Comparison of ENCODE assay signal across 2 cellular contexts in the genomic region with DNA sequence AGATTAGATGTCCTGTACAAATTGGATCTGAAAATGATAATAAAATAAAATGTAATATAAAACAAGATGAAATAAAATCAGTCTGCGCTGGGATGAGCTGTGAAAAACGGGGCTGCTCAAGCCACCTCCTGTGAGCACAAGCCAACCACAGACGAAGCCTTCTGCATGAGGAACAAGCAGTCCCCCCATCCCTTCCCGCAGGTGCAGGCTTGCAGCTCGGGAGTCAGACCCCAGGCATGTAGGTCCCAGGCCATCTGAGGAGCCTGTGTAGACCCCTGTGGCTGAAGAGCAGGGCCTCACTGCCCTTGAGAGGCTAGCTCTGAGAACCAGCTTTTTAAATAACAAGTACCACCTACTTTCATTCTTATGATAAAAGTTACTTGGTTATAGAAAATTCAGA.
TF ChIP-seq lines count a peak whose summit lies in the region.

No MANE protein-coding gene starts in this region.

TF ChIP-seq in liver, 16 proteins besides CTCF, POLR2A, EP300 and RAD21 (continued from another document):
- TF ChIP-seq, protein P1, sequence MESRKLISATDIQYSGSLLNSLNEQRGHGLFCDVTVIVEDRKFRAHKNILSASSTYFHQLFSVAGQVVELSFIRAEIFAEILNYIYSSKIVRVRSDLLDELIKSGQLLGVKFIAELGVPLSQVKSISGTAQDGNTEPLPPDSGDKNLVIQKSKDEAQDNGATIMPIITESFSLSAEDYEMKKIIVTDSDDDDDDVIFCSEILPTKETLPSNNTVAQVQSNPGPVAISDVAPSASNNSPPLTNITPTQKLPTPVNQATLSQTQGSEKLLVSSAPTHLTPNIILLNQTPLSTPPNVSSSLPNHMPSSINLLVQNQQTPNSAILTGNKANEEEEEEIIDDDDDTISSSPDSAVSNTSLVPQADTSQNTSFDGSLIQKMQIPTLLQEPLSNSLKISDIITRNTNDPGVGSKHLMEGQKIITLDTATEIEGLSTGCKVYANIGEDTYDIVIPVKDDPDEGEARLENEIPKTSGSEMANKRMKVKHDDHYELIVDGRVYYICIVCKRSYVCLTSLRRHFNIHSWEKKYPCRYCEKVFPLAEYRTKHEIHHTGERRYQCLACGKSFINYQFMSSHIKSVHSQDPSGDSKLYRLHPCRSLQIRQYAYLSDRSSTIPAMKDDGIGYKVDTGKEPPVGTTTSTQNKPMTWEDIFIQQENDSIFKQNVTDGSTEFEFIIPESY (IDR thresholded peaks at IDR 0.05): no peak
- TF ChIP-seq, protein P2, sequence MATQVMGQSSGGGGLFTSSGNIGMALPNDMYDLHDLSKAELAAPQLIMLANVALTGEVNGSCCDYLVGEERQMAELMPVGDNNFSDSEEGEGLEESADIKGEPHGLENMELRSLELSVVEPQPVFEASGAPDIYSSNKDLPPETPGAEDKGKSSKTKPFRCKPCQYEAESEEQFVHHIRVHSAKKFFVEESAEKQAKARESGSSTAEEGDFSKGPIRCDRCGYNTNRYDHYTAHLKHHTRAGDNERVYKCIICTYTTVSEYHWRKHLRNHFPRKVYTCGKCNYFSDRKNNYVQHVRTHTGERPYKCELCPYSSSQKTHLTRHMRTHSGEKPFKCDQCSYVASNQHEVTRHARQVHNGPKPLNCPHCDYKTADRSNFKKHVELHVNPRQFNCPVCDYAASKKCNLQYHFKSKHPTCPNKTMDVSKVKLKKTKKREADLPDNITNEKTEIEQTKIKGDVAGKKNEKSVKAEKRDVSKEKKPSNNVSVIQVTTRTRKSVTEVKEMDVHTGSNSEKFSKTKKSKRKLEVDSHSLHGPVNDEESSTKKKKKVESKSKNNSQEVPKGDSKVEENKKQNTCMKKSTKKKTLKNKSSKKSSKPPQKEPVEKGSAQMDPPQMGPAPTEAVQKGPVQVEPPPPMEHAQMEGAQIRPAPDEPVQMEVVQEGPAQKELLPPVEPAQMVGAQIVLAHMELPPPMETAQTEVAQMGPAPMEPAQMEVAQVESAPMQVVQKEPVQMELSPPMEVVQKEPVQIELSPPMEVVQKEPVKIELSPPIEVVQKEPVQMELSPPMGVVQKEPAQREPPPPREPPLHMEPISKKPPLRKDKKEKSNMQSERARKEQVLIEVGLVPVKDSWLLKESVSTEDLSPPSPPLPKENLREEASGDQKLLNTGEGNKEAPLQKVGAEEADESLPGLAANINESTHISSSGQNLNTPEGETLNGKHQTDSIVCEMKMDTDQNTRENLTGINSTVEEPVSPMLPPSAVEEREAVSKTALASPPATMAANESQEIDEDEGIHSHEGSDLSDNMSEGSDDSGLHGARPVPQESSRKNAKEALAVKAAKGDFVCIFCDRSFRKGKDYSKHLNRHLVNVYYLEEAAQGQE (IDR thresholded peaks at IDR 0.05): no peak
- TF ChIP-seq FOXA2 (IDR thresholded peaks at IDR 0.05) (no peak), EGR1 (IDR thresholded peaks at IDR 0.05; ENCODE audit: low read depth in 2 of 2) (no peak), GABPA (IDR thresholded peaks at IDR 0.05 in 1 of 2, conservative IDR thresholded peaks at IDR 0.05 in 1 of 2) (no peak), YY1 (IDR thresholded peaks at IDR 0.05) (no peak), NR2F2 (IDR thresholded peaks at IDR 0.05) (no peak), SP1 (IDR thresholded peaks at IDR 0.05) (no peak), TAF1 (conservative IDR thresholded peaks at IDR 0.05) (no peak), HNF4G (IDR thresholded peaks at IDR 0.05) (no peak), JUND (IDR thresholded peaks at IDR 0.05) (no peak), FOXA1 (IDR thresholded peaks at IDR 0.05) (no peak)
- TF ChIP-seq, protein P3, sequence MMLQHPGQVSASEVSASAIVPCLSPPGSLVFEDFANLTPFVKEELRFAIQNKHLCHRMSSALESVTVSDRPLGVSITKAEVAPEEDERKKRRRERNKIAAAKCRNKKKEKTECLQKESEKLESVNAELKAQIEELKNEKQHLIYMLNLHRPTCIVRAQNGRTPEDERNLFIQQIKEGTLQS (IDR thresholded peaks at IDR 0.05): no peak
- TF ChIP-seq, protein P4, sequence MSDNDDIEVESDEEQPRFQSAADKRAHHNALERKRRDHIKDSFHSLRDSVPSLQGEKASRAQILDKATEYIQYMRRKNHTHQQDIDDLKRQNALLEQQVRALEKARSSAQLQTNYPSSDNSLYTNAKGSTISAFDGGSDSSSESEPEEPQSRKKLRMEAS (IDR thresholded peaks at IDR 0.05): no peak

TF ChIP-seq in HepG2, 621 proteins besides CTCF, POLR2A, EP300 and RAD21 (continued from another document):
- TF ChIP-seq, protein P5, sequence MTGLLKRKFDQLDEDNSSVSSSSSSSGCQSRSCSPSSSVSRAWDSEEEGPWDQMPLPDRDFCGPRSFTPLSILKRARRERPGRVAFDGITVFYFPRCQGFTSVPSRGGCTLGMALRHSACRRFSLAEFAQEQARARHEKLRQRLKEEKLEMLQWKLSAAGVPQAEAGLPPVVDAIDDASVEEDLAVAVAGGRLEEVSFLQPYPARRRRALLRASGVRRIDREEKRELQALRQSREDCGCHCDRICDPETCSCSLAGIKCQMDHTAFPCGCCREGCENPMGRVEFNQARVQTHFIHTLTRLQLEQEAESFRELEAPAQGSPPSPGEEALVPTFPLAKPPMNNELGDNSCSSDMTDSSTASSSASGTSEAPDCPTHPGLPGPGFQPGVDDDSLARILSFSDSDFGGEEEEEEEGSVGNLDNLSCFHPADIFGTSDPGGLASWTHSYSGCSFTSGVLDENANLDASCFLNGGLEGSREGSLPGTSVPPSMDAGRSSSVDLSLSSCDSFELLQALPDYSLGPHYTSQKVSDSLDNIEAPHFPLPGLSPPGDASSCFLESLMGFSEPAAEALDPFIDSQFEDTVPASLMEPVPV (CRISPR knock-in tag; IDR thresholded peaks at IDR 0.05): no peak
- TF ChIP-seq, protein P6, sequence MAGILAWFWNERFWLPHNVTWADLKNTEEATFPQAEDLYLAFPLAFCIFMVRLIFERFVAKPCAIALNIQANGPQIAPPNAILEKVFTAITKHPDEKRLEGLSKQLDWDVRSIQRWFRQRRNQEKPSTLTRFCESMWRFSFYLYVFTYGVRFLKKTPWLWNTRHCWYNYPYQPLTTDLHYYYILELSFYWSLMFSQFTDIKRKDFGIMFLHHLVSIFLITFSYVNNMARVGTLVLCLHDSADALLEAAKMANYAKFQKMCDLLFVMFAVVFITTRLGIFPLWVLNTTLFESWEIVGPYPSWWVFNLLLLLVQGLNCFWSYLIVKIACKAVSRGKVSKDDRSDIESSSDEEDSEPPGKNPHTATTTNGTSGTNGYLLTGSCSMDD (CRISPR knock-in tag; IDR thresholded peaks at IDR 0.05): no peak
- TF ChIP-seq HMG20A (CRISPR knock-in tag; IDR thresholded peaks at IDR 0.05; ENCODE audit: borderline replicate concordance): no peak
- no peak for TF ChIP-seq ZNF430 (CRISPR knock-in tag; IDR thresholded peaks at IDR 0.05)
- TF ChIP-seq, protein P7, sequence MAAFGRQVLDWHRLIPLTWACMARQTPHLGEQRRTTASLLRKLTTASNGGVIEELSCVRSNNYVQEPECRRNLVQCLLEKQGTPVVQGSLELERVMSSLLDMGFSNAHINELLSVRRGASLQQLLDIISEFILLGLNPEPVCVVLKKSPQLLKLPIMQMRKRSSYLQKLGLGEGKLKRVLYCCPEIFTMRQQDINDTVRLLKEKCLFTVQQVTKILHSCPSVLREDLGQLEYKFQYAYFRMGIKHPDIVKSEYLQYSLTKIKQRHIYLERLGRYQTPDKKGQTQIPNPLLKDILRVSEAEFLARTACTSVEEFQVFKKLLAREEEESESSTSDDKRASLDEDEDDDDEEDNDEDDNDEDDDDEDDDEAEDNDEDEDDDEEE (CRISPR knock-in tag; IDR thresholded peaks at IDR 0.05): no peak
- TF ChIP-seq, protein P8, sequence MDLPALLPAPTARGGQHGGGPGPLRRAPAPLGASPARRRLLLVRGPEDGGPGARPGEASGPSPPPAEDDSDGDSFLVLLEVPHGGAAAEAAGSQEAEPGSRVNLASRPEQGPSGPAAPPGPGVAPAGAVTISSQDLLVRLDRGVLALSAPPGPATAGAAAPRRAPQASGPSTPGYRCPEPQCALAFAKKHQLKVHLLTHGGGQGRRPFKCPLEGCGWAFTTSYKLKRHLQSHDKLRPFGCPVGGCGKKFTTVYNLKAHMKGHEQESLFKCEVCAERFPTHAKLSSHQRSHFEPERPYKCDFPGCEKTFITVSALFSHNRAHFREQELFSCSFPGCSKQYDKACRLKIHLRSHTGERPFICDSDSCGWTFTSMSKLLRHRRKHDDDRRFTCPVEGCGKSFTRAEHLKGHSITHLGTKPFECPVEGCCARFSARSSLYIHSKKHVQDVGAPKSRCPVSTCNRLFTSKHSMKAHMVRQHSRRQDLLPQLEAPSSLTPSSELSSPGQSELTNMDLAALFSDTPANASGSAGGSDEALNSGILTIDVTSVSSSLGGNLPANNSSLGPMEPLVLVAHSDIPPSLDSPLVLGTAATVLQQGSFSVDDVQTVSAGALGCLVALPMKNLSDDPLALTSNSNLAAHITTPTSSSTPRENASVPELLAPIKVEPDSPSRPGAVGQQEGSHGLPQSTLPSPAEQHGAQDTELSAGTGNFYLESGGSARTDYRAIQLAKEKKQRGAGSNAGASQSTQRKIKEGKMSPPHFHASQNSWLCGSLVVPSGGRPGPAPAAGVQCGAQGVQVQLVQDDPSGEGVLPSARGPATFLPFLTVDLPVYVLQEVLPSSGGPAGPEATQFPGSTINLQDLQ (CRISPR knock-in tag; IDR thresholded peaks at IDR 0.05): no peak
- no peak for TF ChIP-seq ZNF331 (CRISPR knock-in tag; IDR thresholded peaks at IDR 0.05)
- TF ChIP-seq, protein P9, sequence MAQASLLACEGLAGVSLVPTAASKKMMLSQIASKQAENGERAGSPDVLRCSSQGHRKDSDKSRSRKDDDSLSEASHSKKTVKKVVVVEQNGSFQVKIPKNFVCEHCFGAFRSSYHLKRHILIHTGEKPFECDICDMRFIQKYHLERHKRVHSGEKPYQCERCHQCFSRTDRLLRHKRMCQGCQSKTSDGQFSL (CRISPR knock-in tag; IDR thresholded peaks at IDR 0.05): no peak
- TF ChIP-seq CBFB (CRISPR knock-in tag; IDR thresholded peaks at IDR 0.05): no peak
- no peak for TF ChIP-seq PAX8 (CRISPR knock-in tag; IDR thresholded peaks at IDR 0.05; ENCODE audit: borderline replicate concordance)
- TF ChIP-seq ZFP36L2 (CRISPR knock-in tag; IDR thresholded peaks at IDR 0.05): no peak
- no peak for TF ChIP-seq ZNF20 (CRISPR knock-in tag; IDR thresholded peaks at IDR 0.05)
- TF ChIP-seq TMF1 (CRISPR knock-in tag; IDR thresholded peaks at IDR 0.05; ENCODE audit: low read depth): no peak
- TF ChIP-seq, protein P10, sequence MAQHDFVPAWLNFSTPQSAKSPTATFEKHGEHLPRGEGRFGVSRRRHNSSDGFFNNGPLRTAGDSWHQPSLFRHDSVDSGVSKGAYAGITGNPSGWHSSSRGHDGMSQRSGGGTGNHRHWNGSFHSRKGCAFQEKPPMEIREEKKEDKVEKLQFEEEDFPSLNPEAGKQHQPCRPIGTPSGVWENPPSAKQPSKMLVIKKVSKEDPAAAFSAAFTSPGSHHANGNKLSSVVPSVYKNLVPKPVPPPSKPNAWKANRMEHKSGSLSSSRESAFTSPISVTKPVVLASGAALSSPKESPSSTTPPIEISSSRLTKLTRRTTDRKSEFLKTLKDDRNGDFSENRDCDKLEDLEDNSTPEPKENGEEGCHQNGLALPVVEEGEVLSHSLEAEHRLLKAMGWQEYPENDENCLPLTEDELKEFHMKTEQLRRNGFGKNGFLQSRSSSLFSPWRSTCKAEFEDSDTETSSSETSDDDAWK (CRISPR knock-in tag; IDR thresholded peaks at IDR 0.05): no peak
